In the genomic region with DNA sequence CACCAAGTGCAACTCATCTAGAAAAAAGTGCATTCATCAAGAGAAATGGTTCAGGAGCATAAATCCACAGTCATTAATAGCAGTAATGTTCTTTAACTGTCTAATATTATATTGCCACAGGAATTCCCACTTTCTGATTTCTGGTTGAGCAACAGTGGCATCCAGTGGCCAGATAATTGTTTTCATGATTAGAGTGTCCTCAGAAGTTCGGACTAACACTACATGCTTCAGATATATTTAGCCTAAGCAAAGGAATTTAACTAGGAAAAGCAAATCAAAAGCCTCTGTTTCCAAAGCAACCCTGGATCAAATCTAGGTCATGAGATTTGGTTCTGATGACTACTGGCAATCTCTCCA, we compare ENCODE assay signal across 1 cellular context.
TF ChIP-seq lines count a peak whose summit lies in the region.

No MANE protein-coding gene starts in this region.

TF ChIP-seq in GM12878, 131 proteins besides CTCF, POLR2A, EP300 and RAD21 (continued from another document):
- TF ChIP-seq SMAD5 (IDR thresholded peaks at IDR 0.05; ENCODE audit: low read depth): no peak
